Comparison of ENCODE assay signal across 12 cellular contexts in the genomic region with DNA sequence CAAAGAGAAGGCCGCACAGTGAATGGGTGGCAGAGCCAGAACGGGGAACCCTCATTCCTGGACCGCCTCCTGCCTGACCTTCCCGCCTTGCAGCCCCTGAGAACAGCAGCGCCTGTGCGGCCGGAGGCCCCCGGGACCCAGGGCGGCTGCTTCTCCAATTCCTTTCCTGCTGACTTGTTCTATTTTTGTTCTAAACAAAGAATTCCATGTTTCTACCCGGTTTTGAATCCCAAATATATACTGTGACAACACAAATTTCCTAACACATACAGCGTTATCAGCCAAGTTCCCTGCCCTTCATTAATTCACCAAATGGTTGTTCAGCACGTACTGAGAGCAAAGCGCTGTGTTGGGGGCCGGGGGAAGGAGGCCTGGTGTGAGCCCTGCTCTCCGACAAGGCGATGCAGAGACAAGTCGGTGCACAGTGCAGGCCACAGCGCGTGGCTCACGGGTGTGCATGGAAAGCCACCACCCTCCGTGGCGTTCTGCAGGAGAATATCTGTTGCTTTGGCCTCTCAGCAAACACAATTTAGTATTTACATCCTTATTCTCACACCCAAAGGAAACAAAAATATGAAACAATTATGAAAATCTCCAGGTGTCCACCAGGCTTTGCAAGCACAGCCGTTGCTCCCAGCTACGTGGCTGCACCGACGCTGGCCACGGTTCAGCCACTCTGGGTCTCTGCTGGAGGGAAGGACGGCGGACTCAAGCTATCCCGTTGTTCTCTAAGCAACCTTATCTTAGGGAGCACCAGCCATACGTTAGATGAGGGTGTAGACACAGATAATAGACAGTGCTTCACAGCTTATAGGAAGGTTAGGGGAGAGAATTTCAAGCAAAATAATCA. TPM values are rescaled to one million over a fixed set of nuclear protein-coding genes. Genes with fewer than 3 reads are reported as not detected.
DNase-seq lines count a peak whose midpoint lies in the region; ATAC-seq and TF ChIP-seq lines count a peak whose summit lies in the region.
"Had no signal": no experiment of that assay in that cellular context is flagged by ENCODE, and none has a peak within 500 bp of the region (broad histone marks: within the 10 kb centered on the region; RNA-seq: fewer than 3 reads in every experiment).

No MANE protein-coding gene starts in this region.

- H3K4me3 Mint-ChIP-seq in CD8-positive, alpha-beta T cell, result peak overlapping the region; percentile 75
- H3K4me3 Mint-ChIP-seq: activated T-cell treated with anti-CD3 and anti-CD28 coated beads, Interleukin-2, amount 50 U/mL, for 4 hours; T-helper 17 cell had no signal

- peak in 1 of 7 experiments; percentile 40 for DNase-seq in CD8-positive, alpha-beta T cell
- DNase-seq in adipocyte (ENCODE audit: low read depth) (no peak), left cardiac atrium (no peak), posterior vena cava (ENCODE audit: low spot score) (peak; percentile 81), DMS53 (lab: John Stamatoyannopoulos, UW) (no peak), HPDE6-E6E7 (ENCODE audit: extremely low spot score) (no peak), kidney tubule cell (ENCODE audit: low spot score) (no peak)
- DNase-seq: AML-193, NCI-H69, T-helper 17 cell had no signal

- intact Hi-C loops in CD8-positive, alpha-beta T cell (cut with DNase I, micrococcal nuclease), result no loop called here
- intact Hi-C loops in left cardiac atrium (cut with DNase I) (no loop called here), posterior vena cava (cut with DNase I) (no loop called here)

- CTCF ChIA-PET in CD8-positive, alpha-beta T cell (lab: Charles Lee), result no interaction called here

- TF ChIP-seq CTCF in CD8-positive, alpha-beta T cell (IDR thresholded peaks at IDR 0.05), result no peak

- no peaks in the 10 kb centered on the region for H3K36me3 Mint-ChIP-seq in CD8-positive, alpha-beta T cell

- H3K27me3 ChIP-seq in CD8-positive, alpha-beta T cell (ENCODE audit: insufficient read depth, low read length), result no peaks in the 10 kb centered on the region
- no peaks in the 10 kb centered on the region for H3K27me3 ChIP-seq in adipocyte (replicated peaks; ENCODE audit: control insufficient read depth, insufficient read depth, low read length)

- peaks cover 17% of the 10 kb centered on the region for H3K4me1 ChIP-seq in CD8-positive, alpha-beta T cell (ENCODE audit: insufficient read depth, low read length)
- H3K4me1 ChIP-seq in adipocyte (ENCODE audit: control insufficient read depth, insufficient read depth, low read length), result peaks cover 52% of the 10 kb centered on the region

- H3K4me1 Mint-ChIP-seq in CD8-positive, alpha-beta T cell (ENCODE audit: low read depth), result peaks cover 21% of the 10 kb centered on the region

- POLR2A ChIA-PET in CD8-positive, alpha-beta T cell (lab: Charles Lee), result interaction anchor here (0.7 kb wide), 1 partner anchor 130 kb away, joined by 3 read pairs; no protein-coding TSS in a partner anchor

- peaks cover 9% of the 10 kb centered on the region for H3K27me3 Mint-ChIP-seq in CD8-positive, alpha-beta T cell (ENCODE audit: low read depth)

- ATAC-seq in CD8-positive, alpha-beta T cell, result no peak
- peak; percentile 25 to 28 for ATAC-seq in left cardiac atrium
- no peak for ATAC-seq in GM18907 (IDR thresholded peaks at IDR 0.05; ENCODE audit: unreplicated experiment)
- ATAC-seq: T-helper 17 cell had no signal

- no peaks in the 10 kb centered on the region for H3K36me3 ChIP-seq in CD8-positive, alpha-beta T cell (ENCODE audit: insufficient read depth, low read length)
- H3K36me3 ChIP-seq in adipocyte (ENCODE audit: control insufficient read depth, insufficient read depth, low read length, severe bottlenecking), result no peaks in the 10 kb centered on the region

- H3K9me3 Mint-ChIP-seq in CD8-positive, alpha-beta T cell, result no peaks in the 10 kb centered on the region

- H3K27ac Mint-ChIP-seq in CD8-positive, alpha-beta T cell, result peak overlapping the region; percentile 84
- H3K27ac Mint-ChIP-seq: T-helper 17 cell had no signal

- peak overlapping the region; percentile 28 for H3K4me3 ChIP-seq in CD8-positive, alpha-beta T cell (ENCODE audit: low read depth, low read length)
- peak overlapping the region; percentile 32 for H3K4me3 ChIP-seq in adipocyte (ENCODE audit: low read length)

- no peak overlapping the region for H3K27ac ChIP-seq in CD8-positive, alpha-beta T cell (ENCODE audit: low read depth, low read length)

- H3K9ac ChIP-seq in adipocyte (ENCODE audit: low read length), result peak overlapping the region; percentile 90

- no peaks in the 10 kb centered on the region for H3K9me3 ChIP-seq in CD8-positive, alpha-beta T cell (ENCODE audit: low read length)
- H3K9me3 ChIP-seq in adipocyte (ENCODE audit: control insufficient read depth, low read length), result peaks cover 11% of the 10 kb centered on the region

RNA-seq across cellular contexts. Expression of gene COL6A2, which starts 31.7 kb away (rescaled TPM):
- total RNA-seq in CD8-positive, alpha-beta T cell, result 10 to 100 TPM; 74.4 to 80.6 TPM
- total RNA-seq in left cardiac atrium, result 100 to 1,000 TPM; 330 to 350 TPM
- total RNA-seq in posterior vena cava, result 1,000 to 10,000 TPM; 1,504 to 1,642 TPM

Comparison
In these comparisons a context has a peak if more than half of its experiments do, and no peak if none do; other contexts are left out.
1. ATAC-seq: peak in left cardiac atrium (2 of 2); none in CD8-positive, alpha-beta T cell (single experiment) and GM18907 (single experiment).
2. RNA of gene COL6A2, which starts 31.7 kb away (total RNA-seq): 1,504 to 1,642 TPM in posterior vena cava; 330 to 350 TPM in left cardiac atrium and 74.4 to 80.6 TPM in CD8-positive, alpha-beta T cell; every median in the first group is over 4 times any median in the second.